ENCODE assay signal across 11 cellular contexts in the genomic region with DNA sequence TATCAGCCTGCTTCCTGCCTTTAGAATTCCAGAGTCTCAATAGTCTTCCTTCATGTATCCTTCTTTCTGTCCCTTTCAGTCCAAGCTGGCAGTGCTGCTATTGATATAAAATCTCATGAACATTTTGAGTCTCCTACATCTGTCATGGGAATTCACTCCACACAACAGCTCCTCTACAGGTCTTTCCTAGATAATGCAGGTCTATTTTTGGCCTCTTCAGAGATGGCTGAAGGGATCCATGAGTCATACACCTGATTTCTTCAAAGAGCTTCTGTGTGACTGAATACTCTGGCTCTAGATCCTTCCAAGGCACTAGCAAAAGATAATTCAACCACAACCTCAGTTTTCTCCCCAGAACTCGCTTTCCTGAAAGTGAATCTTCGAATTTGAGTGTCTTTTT.
DNase-seq lines count a peak whose midpoint lies in the region; ATAC-seq, FAIRE-seq and TF ChIP-seq lines count a peak whose summit lies in the region.
"Had no signal": no experiment of that assay in that cellular context is flagged by ENCODE, and none has a peak within 500 bp of the region (broad histone marks: within the 10 kb centered on the region; RNA-seq: fewer than 3 reads in every experiment).

No MANE protein-coding gene starts in this region.

- peaks cover 25% of the 10 kb centered on the region for H3K9me3 Mint-ChIP-seq in natural killer cell treated with Interleukin-12 subunit alpha and Interleukin-12 subunit beta and Interleukin-15 and Interleukin-18, amount 100 ng/mL, for 72 hours

- TF ChIP-seq CTCF in HepG2 (CRISPR knock-in tag; IDR thresholded peaks at IDR 0.05), result no peak
- TF ChIP-seq CTCF in right lobe of liver (IDR thresholded peaks at IDR 0.05), result peak in 1 of 4 donors; percentile 17
- TF ChIP-seq CTCF in fibroblast of mammary gland (conservative IDR thresholded peaks at IDR 0.05; ENCODE audit: control insufficient read depth, insufficient read depth, low read depth, low read length), result no peak

- in situ Hi-C loops in HepG2 (cut with HindIII; ENCODE audit: extremely low pct_ligation_motif_present, low pct_unique_long_range_greater_than_20kb), result no loop called here

- no peaks in the 10 kb centered on the region for H3K27me3 Mint-ChIP-seq in T-helper 17 cell
- no peaks in the 10 kb centered on the region for H3K27me3 Mint-ChIP-seq in natural killer cell treated with Interleukin-12 subunit alpha and Interleukin-12 subunit beta and Interleukin-15 and Interleukin-18, amount 100 ng/mL, for 72 hours

- no TSS peak for BruUV-seq in HepG2 (replicated peaks; lab: Mats Ljungman, UMichigan)

- no peak for TF ChIP-seq RAD21 in HepG2 (CRISPR knock-in tag; IDR thresholded peaks at IDR 0.05)

- no peaks in the 10 kb centered on the region for H3K79me2 ChIP-seq in HepG2 (ENCODE audit: insufficient read depth, low read length)

- 3% methylated on average over 2 of the region's 2 CpGs for WGBS in HepG2 (ENCODE audit: low lambda C conversion rate)
- WGBS in right lobe of liver (ENCODE audit: insufficient coverage, low coverage, low lambda C conversion rate, missing lambda C conversion rate), result 53% methylated on average over 2 of the region's 2 CpGs

- no peaks in the 10 kb centered on the region for H4K20me1 ChIP-seq in HepG2 (ENCODE audit: insufficient read depth, low read length)

- no peaks in the 10 kb centered on the region for H3K4me1 ChIP-seq in HepG2 (ENCODE audit: insufficient read depth, low read length)
- no peaks in the 10 kb centered on the region for H3K4me1 ChIP-seq in right lobe of liver

- no peak overlapping the region for H3K4me3 Mint-ChIP-seq in T-helper 17 cell
- no peak overlapping the region for H3K4me3 Mint-ChIP-seq in natural killer cell treated with Interleukin-12 subunit alpha and Interleukin-12 subunit beta and Interleukin-15 and Interleukin-18, amount 100 ng/mL, for 72 hours

- no peak overlapping the region for H3K27ac ChIP-seq in HepG2 (ENCODE audit: extremely low read length, insufficient read depth, low read length)
- no peak overlapping the region for H3K27ac ChIP-seq in right lobe of liver

- H3K27me3 ChIP-seq in HepG2 (ENCODE audit: control insufficient read depth in 1 of 2, insufficient read depth in 2 of 2, low read length in 2 of 2) (no peaks in the 10 kb centered on the region), right lobe of liver (no peaks in the 10 kb centered on the region)

- CTCF ChIA-PET in HepG2 (lab: Yijun Ruan, JAX; ENCODE audit: low intra/inter-chr PET ratio, low total read pairs), result no interaction called here

- no peak overlapping the region for H3K4me2 ChIP-seq in HepG2 (ENCODE audit: low read depth, low read length)

- no peaks in the 10 kb centered on the region for H3K9me3 ChIP-seq in HepG2 (ENCODE audit: low read length)
- H3K9me3 ChIP-seq in right lobe of liver, result no peaks in the 10 kb centered on the region
- no peaks in the 10 kb centered on the region for H3K9me3 ChIP-seq in T-helper 17 cell (ENCODE audit: control insufficient read depth, low read length, poor library complexity, severe bottlenecking)

- POLR2A ChIA-PET in HepG2 (lab: Yijun Ruan, JAX), result no interaction called here

- TF ChIP-seq POLR2A in HepG2 (IDR thresholded peaks at IDR 0.05; ENCODE audit: insufficient read depth in 1 of 2, low read depth in 2 of 2, low read length in 2 of 2) (no peak), right lobe of liver (IDR thresholded peaks at IDR 0.05) (no peak)

- no peaks in the 10 kb centered on the region for H3K36me3 Mint-ChIP-seq in T-helper 17 cell (ENCODE audit: low read depth)
- H3K36me3 Mint-ChIP-seq in natural killer cell treated with Interleukin-12 subunit alpha and Interleukin-12 subunit beta and Interleukin-15 and Interleukin-18, amount 100 ng/mL, for 72 hours, result peaks cover 17% of the 10 kb centered on the region

- intact Hi-C loops in HepG2 (cut with micrococcal nuclease; ENCODE audit: unreplicated experiment) (no loop called here), right lobe of liver (cut with DNase I) (no loop called here)

- H3K27ac Mint-ChIP-seq in T-helper 17 cell, result no peak overlapping the region
- no peak overlapping the region for H3K27ac Mint-ChIP-seq in natural killer cell treated with Interleukin-12 subunit alpha and Interleukin-12 subunit beta and Interleukin-15 and Interleukin-18, amount 100 ng/mL, for 72 hours

- no peak overlapping the region for H3K9ac ChIP-seq in HepG2 (ENCODE audit: insufficient read depth, low read depth, low read length)

- no peak overlapping the region for H2AFZ ChIP-seq in HepG2 (ENCODE audit: low read length)

- no peak overlapping the region for H3K4me3 ChIP-seq in HepG2 (replicated peaks in 1 of 3; ENCODE audit: insufficient read depth in 1 of 3, low read depth in 2 of 3, low read length in 3 of 3)
- no peak overlapping the region for H3K4me3 ChIP-seq in right lobe of liver
- no peak overlapping the region for H3K4me3 ChIP-seq in fibroblast of mammary gland (ENCODE audit: control insufficient read depth, low read depth, low read length)

- ATAC-seq in HepG2 (peak; percentile 74), right lobe of liver (no peak), T-helper 17 cell (no peak), GM21367 (IDR thresholded peaks at IDR 0.05; ENCODE audit: unreplicated experiment) (no peak)
- no peak for ATAC-seq in natural killer cell treated with Interleukin-12 subunit alpha and Interleukin-12 subunit beta and Interleukin-15 and Interleukin-18, amount 100 ng/mL, for 72 hours

- no peak for FAIRE-seq in HepG2 (lab: Jason Lieb, UNC)
- FAIRE-seq: small intestine had no signal

- TF ChIP-seq EP300 in HepG2 (IDR thresholded peaks at IDR 0.05; ENCODE audit: low read depth in 2 of 2, low read length in 2 of 2), result no peak
- no peak for TF ChIP-seq EP300 in HepG2 (CRISPR knock-in tag; IDR thresholded peaks at IDR 0.05; ENCODE audit: borderline replicate concordance)

- DNase-seq in HepG2 (ENCODE audit: low spot score) (no peak), right lobe of liver (no peak), RPMI7951 (ENCODE audit: low read depth) (peak; percentile 3), fibroblast of mammary gland (ENCODE audit: low read depth) (peak; percentile 5), hepatic stellate cell (ENCODE audit: low spot score) (no peak), T-helper 17 cell (no peak)
- no peak for DNase-seq in natural killer cell treated with Interleukin-12 subunit alpha and Interleukin-12 subunit beta and Interleukin-15 and Interleukin-18, amount 100 ng/mL, for 72 hours (ENCODE audit: low spot score)
- DNase-seq: activated naive CD4-positive, alpha-beta T cell; NCI-H2029; small intestine had no signal

- H3K36me3 ChIP-seq in HepG2 (replicated peaks in 1 of 2; ENCODE audit: control insufficient read depth in 1 of 2, insufficient read depth in 2 of 2, low read length in 2 of 2) (no peaks in the 10 kb centered on the region), right lobe of liver (no peaks in the 10 kb centered on the region)

- H3K4me1 Mint-ChIP-seq in T-helper 17 cell, result no peaks in the 10 kb centered on the region
- no peaks in the 10 kb centered on the region for H3K4me1 Mint-ChIP-seq in natural killer cell treated with Interleukin-12 subunit alpha and Interleukin-12 subunit beta and Interleukin-15 and Interleukin-18, amount 100 ng/mL, for 72 hours (ENCODE audit: low read depth in 2 of 2)

TF ChIP-seq in HepG2, 621 proteins besides CTCF, POLR2A, EP300 and RAD21:
- TF ChIP-seq, protein P1, sequence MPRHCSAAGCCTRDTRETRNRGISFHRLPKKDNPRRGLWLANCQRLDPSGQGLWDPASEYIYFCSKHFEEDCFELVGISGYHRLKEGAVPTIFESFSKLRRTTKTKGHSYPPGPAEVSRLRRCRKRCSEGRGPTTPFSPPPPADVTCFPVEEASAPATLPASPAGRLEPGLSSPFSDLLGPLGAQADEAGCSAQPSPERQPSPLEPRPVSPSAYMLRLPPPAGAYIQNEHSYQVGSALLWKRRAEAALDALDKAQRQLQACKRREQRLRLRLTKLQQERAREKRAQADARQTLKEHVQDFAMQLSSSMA (CRISPR knock-in tag; IDR thresholded peaks at IDR 0.05), result no peak
- TF ChIP-seq RBM39 (IDR thresholded peaks at IDR 0.05; ENCODE audit: low read depth, low read length, poor library complexity, severe bottlenecking), result no peak
- no peak for TF ChIP-seq WIZ (CRISPR knock-in tag; IDR thresholded peaks at IDR 0.05)
- TF ChIP-seq PHF21A (CRISPR knock-in tag; IDR thresholded peaks at IDR 0.05), result no peak
- TF ChIP-seq, protein P2, sequence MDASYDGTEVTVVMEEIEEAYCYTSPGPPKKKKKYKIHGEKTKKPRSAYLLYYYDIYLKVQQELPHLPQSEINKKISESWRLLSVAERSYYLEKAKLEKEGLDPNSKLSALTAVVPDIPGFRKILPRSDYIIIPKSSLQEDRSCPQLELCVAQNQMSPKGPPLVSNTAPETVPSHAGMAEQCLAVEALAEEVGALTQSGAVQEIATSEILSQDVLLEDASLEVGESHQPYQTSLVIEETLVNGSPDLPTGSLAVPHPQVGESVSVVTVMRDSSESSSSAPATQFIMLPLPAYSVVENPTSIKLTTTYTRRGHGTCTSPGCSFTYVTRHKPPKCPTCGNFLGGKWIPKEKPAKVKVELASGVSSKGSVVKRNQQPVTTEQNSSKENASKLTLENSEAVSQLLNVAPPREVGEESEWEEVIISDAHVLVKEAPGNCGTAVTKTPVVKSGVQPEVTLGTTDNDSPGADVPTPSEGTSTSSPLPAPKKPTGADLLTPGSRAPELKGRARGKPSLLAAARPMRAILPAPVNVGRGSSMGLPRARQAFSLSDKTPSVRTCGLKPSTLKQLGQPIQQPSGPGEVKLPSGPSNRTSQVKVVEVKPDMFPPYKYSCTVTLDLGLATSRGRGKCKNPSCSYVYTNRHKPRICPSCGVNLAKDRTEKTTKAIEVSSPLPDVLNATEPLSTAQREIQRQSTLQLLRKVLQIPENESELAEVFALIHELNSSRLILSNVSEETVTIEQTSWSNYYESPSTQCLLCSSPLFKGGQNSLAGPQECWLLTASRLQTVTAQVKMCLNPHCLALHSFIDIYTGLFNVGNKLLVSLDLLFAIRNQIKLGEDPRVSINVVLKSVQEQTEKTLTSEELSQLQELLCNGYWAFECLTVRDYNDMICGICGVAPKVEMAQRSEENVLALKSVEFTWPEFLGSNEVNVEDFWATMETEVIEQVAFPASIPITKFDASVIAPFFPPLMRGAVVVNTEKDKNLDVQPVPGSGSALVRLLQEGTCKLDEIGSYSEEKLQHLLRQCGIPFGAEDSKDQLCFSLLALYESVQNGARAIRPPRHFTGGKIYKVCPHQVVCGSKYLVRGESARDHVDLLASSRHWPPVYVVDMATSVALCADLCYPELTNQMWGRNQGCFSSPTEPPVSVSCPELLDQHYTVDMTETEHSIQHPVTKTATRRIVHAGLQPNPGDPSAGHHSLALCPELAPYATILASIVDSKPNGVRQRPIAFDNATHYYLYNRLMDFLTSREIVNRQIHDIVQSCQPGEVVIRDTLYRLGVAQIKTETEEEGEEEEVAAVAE (CRISPR knock-in tag; IDR thresholded peaks at IDR 0.05; ENCODE audit: borderline replicate concordance), result no peak
- TF ChIP-seq KDM5B (CRISPR knock-in tag; IDR thresholded peaks at IDR 0.05; ENCODE audit: borderline replicate concordance), result no peak
- TF ChIP-seq ZNF530 (CRISPR knock-in tag; IDR thresholded peaks at IDR 0.05; ENCODE audit: low read depth), result no peak
TF ChIP-seq in HepG2: peak in this region for 0.

Comparison
In these comparisons a context has a peak if more than half of its experiments do, and no peak if none do; other contexts are left out.
1. DNase-seq: peak in RPMI7951 (single experiment) and fibroblast of mammary gland (single experiment); none in HepG2 (single experiment), right lobe of liver (0 of 3), hepatic stellate cell (single experiment), T-helper 17 cell (0 of 3) and natural killer cell treated with Interleukin-12 subunit alpha and Interleukin-12 subunit beta and Interleukin-15 and Interleukin-18, amount 100 ng/mL, for 72 hours (single experiment).